ENCODE assay signal across 18 cellular contexts in the genomic region with DNA sequence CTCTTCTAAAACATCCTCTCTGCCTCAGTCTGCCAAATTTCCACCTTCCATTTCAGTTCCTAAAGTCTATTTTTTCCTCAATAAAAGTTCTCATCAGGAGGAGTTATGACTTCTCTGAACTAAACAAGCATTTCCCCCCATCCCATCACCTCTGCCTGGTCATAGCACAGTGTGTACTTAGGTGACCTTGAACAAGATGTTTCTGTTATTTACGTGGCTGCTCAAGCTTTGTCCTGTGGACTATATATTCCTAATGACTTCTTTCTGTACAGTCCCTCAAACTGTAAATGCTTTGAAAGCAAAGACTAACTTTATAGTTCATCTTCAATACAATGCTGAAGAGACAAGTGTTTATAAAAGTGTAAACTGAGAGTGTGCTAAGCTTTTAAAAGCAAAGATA.
DNase-seq lines count a peak whose midpoint lies in the region; ATAC-seq, FAIRE-seq and TF ChIP-seq lines count a peak whose summit lies in the region.
"Had no signal": no experiment of that assay in that cellular context is flagged by ENCODE, and none has a peak within 500 bp of the region (broad histone marks: within the 10 kb centered on the region; RNA-seq: fewer than 3 reads in every experiment).

No MANE protein-coding gene starts in this region.

- H3K9me3 ChIP-seq in right atrium auricular region (no peaks in the 10 kb centered on the region), pancreas (no peaks in the 10 kb centered on the region), upper lobe of right lung (no peaks in the 10 kb centered on the region)

- H3K27me3 ChIP-seq in right atrium auricular region = no peaks in the 10 kb centered on the region
- no peaks in the 10 kb centered on the region for H3K27me3 ChIP-seq in pancreas
- no peaks in the 10 kb centered on the region for H3K27me3 ChIP-seq in upper lobe of right lung

- no peaks in the 10 kb centered on the region for H3K36me3 ChIP-seq in right atrium auricular region
- no peaks in the 10 kb centered on the region for H3K36me3 ChIP-seq in pancreas
- H3K36me3 ChIP-seq in upper lobe of right lung = no peaks in the 10 kb centered on the region

- intact Hi-C loops in Right ventricle myocardium inferior (cut with DNase I) = no loop called here
- intact Hi-C loops in cardiac septum (cut with DNase I) = no loop called here
- intact Hi-C loops in pancreas (cut with DNase I) = no loop called here
- intact Hi-C loops in upper lobe of right lung (cut with DNase I) = no loop called here

- DNase-seq in Right ventricle myocardium inferior (ENCODE audit: missing footprints) = no peak
- DNase-seq in cardiac septum (ENCODE audit: low spot score) = no peak
- no peak for DNase-seq in right atrium auricular region (ENCODE audit: low spot score)
- DNase-seq in pancreas = no peak
- DNase-seq in upper lobe of right lung = no peak
- DNase-seq in COLO668 (lab: John Stamatoyannopoulos, UW; ENCODE audit: unreplicated experiment) = no peak
- no peak for DNase-seq in T1000 (lab: John Stamatoyannopoulos, UW)
- DNase-seq: activated naive CD8-positive, alpha-beta T cell treated with anti-CD3 and anti-CD28 coated beads, Interleukin-2, amount 10 ng/mL, durations not matched to agents 7 days and 5 days; activated T-cell treated with anti-CD3 and anti-CD28 coated beads, Interleukin-2, amount 50 U/mL, for 24 hours; CD4-positive, alpha-beta memory T cell; cortex of kidney; NCI-H1092 treated with DMSO at 0.1 percent for 48 hours; SHP77 treated with DMSO at 0.1 percent for 48 hours; T-helper 9 cell had no signal

- peak; percentile 42 for ATAC-seq in Right ventricle myocardium inferior
- peak; percentile 29 to 44 (median 36) for ATAC-seq in pancreas
- ATAC-seq in upper lobe of right lung = no peak
- no peak for ATAC-seq in GM18868 (IDR thresholded peaks at IDR 0.05; ENCODE audit: unreplicated experiment)
- ATAC-seq: GM12878, K562 had no signal

- WGBS in pancreas, 2 donors = 9 to 11% methylated on average over 1 of the region's 1 CpG

- peaks cover 0 to 58% of the 10 kb centered on the region in 2 donors for H3K4me1 ChIP-seq in right atrium auricular region
- peaks cover 40 to 57% (median 52%) of the 10 kb centered on the region in 3 donors for H3K4me1 ChIP-seq in pancreas
- peaks cover 33% of the 10 kb centered on the region for H3K4me1 ChIP-seq in upper lobe of right lung

- TF ChIP-seq CTCF in right atrium auricular region (IDR thresholded peaks at IDR 0.05) (no peak), pancreas (IDR thresholded peaks at IDR 0.05) (no peak), upper lobe of right lung (IDR thresholded peaks at IDR 0.05) (no peak)

- H3K4me3 ChIP-seq in right atrium auricular region (no peak overlapping the region), pancreas (no peak overlapping the region), upper lobe of right lung (no peak overlapping the region)
- H3K4me3 ChIP-seq: GM12878, K562, lung had no signal

- no peak for FAIRE-seq in pancreas (lab: Jason Lieb, UNC)
- FAIRE-seq: GM12878, K562 had no signal

- H3K27ac ChIP-seq in right atrium auricular region (peak overlapping the region; percentile 69 to 71), pancreas (peak overlapping the region; percentile 49 to 87 (median 68)), upper lobe of right lung (peak overlapping the region; percentile 76)

Comparison
In these comparisons a context has a peak if more than half of its experiments do, and no peak if none do; other contexts are left out.
1. ATAC-seq: peak in Right ventricle myocardium inferior (single experiment) and pancreas (4 of 4); none in upper lobe of right lung (single experiment) and GM18868 (single experiment).
2. Peak in every context shown above with its lines, with median percentiles within 50 percentile points of each other: H3K27ac ChIP-seq.